1 cellular context compared by ENCODE assay signal in genomic region chr1:46134660-46135331, GRCh38.
TF ChIP-seq lines count a peak whose summit lies in the region.

No MANE protein-coding gene starts in this region.

TF ChIP-seq in GM12878, 131 proteins besides CTCF, POLR2A, EP300 and RAD21:
- TF ChIP-seq ELK1 (IDR thresholded peaks at IDR 0.05; ENCODE audit: low read depth, low read length): no peak
- 0 out of 2 replicates have a peak, but pooled peaks have one; percentile 28 for TF ChIP-seq FOXM1 (IDR thresholded peaks at IDR 0.05; ENCODE audit: low read depth, low read length)
- TF ChIP-seq MTA2 (IDR thresholded peaks at IDR 0.05; ENCODE audit: low read depth): peak; percentile 54; the same call in 1 of the 2 replicates
- peak; percentile 74 for TF ChIP-seq EED (IDR thresholded peaks at IDR 0.05; ENCODE audit: low read depth)
- TF ChIP-seq SPI1 (IDR thresholded peaks at IDR 0.05; ENCODE audit: borderline replicate concordance, insufficient read depth, low read depth, low read length): peak; percentile 66
- no peak for TF ChIP-seq MAX (IDR thresholded peaks at IDR 0.05; ENCODE audit: low read depth, low read length)
- peak; percentile 60; the same call in 1 of the 2 replicates for TF ChIP-seq CREB1 (IDR thresholded peaks at IDR 0.05; ENCODE audit: low read depth)
- peak; percentile 4; the same call in 1 of the 2 replicates for TF ChIP-seq BCL11A (IDR thresholded peaks at IDR 0.05; ENCODE audit: low read depth, low read length)
- TF ChIP-seq CREM (IDR thresholded peaks at IDR 0.05; ENCODE audit: low read depth): peak; percentile 41; the same call in 1 of the 2 replicates
- TF ChIP-seq IKZF2 (IDR thresholded peaks at IDR 0.05): peak; percentile 72 to 79; a peak in 2 of 4 replicates
- TF ChIP-seq RUNX3 (IDR thresholded peaks at IDR 0.05; ENCODE audit: low read length): peak; percentile 61
- TF ChIP-seq ZNF24 (IDR thresholded peaks at IDR 0.05): peak; percentile 84
- TF ChIP-seq TCF12 (IDR thresholded peaks at IDR 0.05; ENCODE audit: low read depth, low read length): 0 out of 2 replicates have a peak, but pooled peaks have one; percentile 15
- TF ChIP-seq SREBF1 (IDR thresholded peaks at IDR 0.05; ENCODE audit: low read length): no peak
- peak; percentile 69 for TF ChIP-seq IKZF1 (conservative IDR thresholded peaks at IDR 0.05)
- TF ChIP-seq NFIC (IDR thresholded peaks at IDR 0.05; ENCODE audit: low read depth, low read length): 0 out of 2 replicates have a peak, but pooled peaks have one; percentile 38
- TF ChIP-seq, protein P1, sequence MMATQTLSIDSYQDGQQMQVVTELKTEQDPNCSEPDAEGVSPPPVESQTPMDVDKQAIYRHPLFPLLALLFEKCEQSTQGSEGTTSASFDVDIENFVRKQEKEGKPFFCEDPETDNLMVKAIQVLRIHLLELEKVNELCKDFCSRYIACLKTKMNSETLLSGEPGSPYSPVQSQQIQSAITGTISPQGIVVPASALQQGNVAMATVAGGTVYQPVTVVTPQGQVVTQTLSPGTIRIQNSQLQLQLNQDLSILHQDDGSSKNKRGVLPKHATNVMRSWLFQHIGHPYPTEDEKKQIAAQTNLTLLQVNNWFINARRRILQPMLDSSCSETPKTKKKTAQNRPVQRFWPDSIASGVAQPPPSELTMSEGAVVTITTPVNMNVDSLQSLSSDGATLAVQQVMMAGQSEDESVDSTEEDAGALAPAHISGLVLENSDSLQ (IDR thresholded peaks at IDR 0.05): peak; percentile 27; the same call in 1 of the 2 replicates
- no peak for TF ChIP-seq BACH1 (IDR thresholded peaks at IDR 0.05; ENCODE audit: borderline replicate concordance)
- TF ChIP-seq FOXK2 (IDR thresholded peaks at IDR 0.05): no peak
- TF ChIP-seq MTA3 (IDR thresholded peaks at IDR 0.05; ENCODE audit: borderline replicate concordance, low read length): 0 out of 2 replicates have a peak, but pooled peaks have one; percentile 46
- TF ChIP-seq, protein P2, sequence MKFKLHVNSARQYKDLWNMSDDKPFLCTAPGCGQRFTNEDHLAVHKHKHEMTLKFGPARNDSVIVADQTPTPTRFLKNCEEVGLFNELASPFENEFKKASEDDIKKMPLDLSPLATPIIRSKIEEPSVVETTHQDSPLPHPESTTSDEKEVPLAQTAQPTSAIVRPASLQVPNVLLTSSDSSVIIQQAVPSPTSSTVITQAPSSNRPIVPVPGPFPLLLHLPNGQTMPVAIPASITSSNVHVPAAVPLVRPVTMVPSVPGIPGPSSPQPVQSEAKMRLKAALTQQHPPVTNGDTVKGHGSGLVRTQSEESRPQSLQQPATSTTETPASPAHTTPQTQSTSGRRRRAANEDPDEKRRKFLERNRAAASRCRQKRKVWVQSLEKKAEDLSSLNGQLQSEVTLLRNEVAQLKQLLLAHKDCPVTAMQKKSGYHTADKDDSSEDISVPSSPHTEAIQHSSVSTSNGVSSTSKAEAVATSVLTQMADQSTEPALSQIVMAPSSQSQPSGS (IDR thresholded peaks at IDR 0.05; ENCODE audit: low read length): peak; percentile 19; the same call in 1 of the 2 replicates
- TF ChIP-seq RELB (IDR thresholded peaks at IDR 0.05; ENCODE audit: low read depth): 0 out of 2 replicates have a peak, but pooled peaks have one; percentile 37
- TF ChIP-seq JUNB (IDR thresholded peaks at IDR 0.05): peak; percentile 15; the same call in 1 of the 2 replicates
